ENCODE assay signal across 15 cellular contexts in the genomic region with DNA sequence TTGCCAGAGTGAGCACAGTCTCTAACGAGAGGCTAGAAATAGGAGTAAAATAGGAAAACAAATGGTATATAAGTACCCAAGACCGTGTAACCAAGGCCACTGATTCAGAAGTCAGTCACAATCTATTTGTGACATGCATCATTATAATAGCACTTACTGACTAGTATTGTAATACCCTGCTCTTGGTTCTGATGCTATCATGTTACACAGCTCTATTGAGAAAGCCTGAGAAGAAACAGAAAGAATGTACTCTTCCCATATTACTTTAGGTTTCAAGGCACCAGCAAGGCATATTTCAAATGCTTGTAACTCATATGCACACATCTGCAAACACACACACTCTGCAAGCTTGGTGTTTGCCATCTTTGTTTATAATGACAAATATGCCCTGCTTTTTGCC.
A peak's percentile ranks its signal among the peaks of the same experiment; 100 is the strongest.
DNase-seq lines count a peak whose midpoint lies in the region; ATAC-seq and TF ChIP-seq lines count a peak whose summit lies in the region.
"Had no signal": no experiment of that assay in that cellular context is flagged by ENCODE, and none has a peak within 500 bp of the region (broad histone marks: within the 10 kb centered on the region; RNA-seq: fewer than 3 reads in every experiment).

No MANE protein-coding gene starts in this region.

- DNase-seq in NCI-H82 (lab: John Stamatoyannopoulos, UW) (peak; percentile 5), NCI-H82 treated with DMSO at 0.1 percent for 48 hours (lab: John Stamatoyannopoulos, UW; ENCODE audit: unreplicated experiment) (no peak), NCI-H748 treated with DMSO at 0.1 percent for 48 hours (lab: John Stamatoyannopoulos, UW) (peak; percentile 53), dedifferentiated amniotic fluid mesenchymal stem cell (ENCODE audit: extremely low spot score) (peak; percentile 64), trophoblast cell (peak; percentile 32 to 83), psoas muscle (no peak)
- DNase-seq in activated T-cell treated with anti-CD3 and anti-CD28 coated beads, Interleukin-2, amount 50 U/mL, for 48 hours: no peak
- DNase-seq in CD8-positive, alpha-beta memory T cell: no peak
- DNase-seq: NCI-H2227 treated with DMSO at 0.1 percent for 48 hours; SJCRH30; stimulated activated CD4-positive, alpha-beta T cell treated with anti-CD3 and anti-CD28 coated beads, Interleukin-4, amount 100 ng/mL, for 4 hours; stimulated activated CD8-positive, alpha-beta memory T cell treated with anti-CD3 and anti-CD28 coated beads, Interleukin-4, amount 100 ng/mL, for 48 hours had no signal

- H2AK5ac ChIP-seq in trophoblast cell (ENCODE audit: low read length): no peak overlapping the region

- H3K9me3 Mint-ChIP-seq in CD8-positive, alpha-beta memory T cell: peaks cover 0 to 1% (median 0%) of the 10 kb centered on the region in 5 donors
- H3K9me3 Mint-ChIP-seq: activated T-helper 2 cell treated with anti-CD3 and anti-CD28 coated beads, Interferon-gamma antibody, Interleukin-2, Interleukin-4, amounts not matched to agents 10 μg/mL and 5 μg/mL and 100 μg/mL, durations not matched to agents 14 hours and 24 hours and 36 hours; T-helper 2 cell treated with Interferon-gamma antibody and Interleukin-4, amounts not matched to agents 5 μg/mL and 100 μg/mL, for 36 hours had no signal

- TF ChIP-seq CTCF in psoas muscle (IDR thresholded peaks at IDR 0.05): no peak

- H3K79me1 ChIP-seq in trophoblast cell (ENCODE audit: low read length): no peaks in the 10 kb centered on the region

- H3K27me3 ChIP-seq in trophoblast cell (ENCODE audit: insufficient read depth, low read length) (no peaks in the 10 kb centered on the region), psoas muscle (ENCODE audit: insufficient read depth in 3 of 3, low read length in 2 of 3) (peaks cover 0 to 3% (median 0%) of the 10 kb centered on the region in 3 donors)
- no peaks in the 10 kb centered on the region for H3K27me3 ChIP-seq in CD8-positive, alpha-beta memory T cell (ENCODE audit: insufficient read depth, low read length, poor library complexity, severe bottlenecking)
- H3K27me3 ChIP-seq: SJCRH30 had no signal

- no peaks in the 10 kb centered on the region for H3K36me3 Mint-ChIP-seq in CD8-positive, alpha-beta memory T cell

- H4K8ac ChIP-seq in trophoblast cell (ENCODE audit: low read depth, low read length): no peak overlapping the region

- H3K9me3 ChIP-seq in trophoblast cell (ENCODE audit: insufficient read depth, low read depth, low read length): no peaks in the 10 kb centered on the region
- no peaks in the 10 kb centered on the region for H3K9me3 ChIP-seq in psoas muscle
- H3K9me3 ChIP-seq in CD8-positive, alpha-beta memory T cell (ENCODE audit: low read length): no peaks in the 10 kb centered on the region
- H3K9me3 ChIP-seq: SJCRH30 had no signal

- peak overlapping the region; percentile 35 for H3K4me2 ChIP-seq in trophoblast cell (ENCODE audit: low read length)

- H2BK120ac ChIP-seq in trophoblast cell (ENCODE audit: insufficient read depth, low read length, poor library complexity): no peak overlapping the region

- intact Hi-C loops in psoas muscle (cut with DNase I): no loop called here

- no peak overlapping the region for H3K4ac ChIP-seq in trophoblast cell (ENCODE audit: low read depth, low read length)

- H4K91ac ChIP-seq in trophoblast cell (ENCODE audit: low read depth, low read length): no peak overlapping the region

- no peak overlapping the region for H3K9ac ChIP-seq in trophoblast cell (ENCODE audit: low read length)

- H4K12ac ChIP-seq in trophoblast cell (ENCODE audit: low read depth, low read length): no peak overlapping the region

- H3K4me3 Mint-ChIP-seq in CD8-positive, alpha-beta memory T cell: no peak overlapping the region
- H3K4me3 Mint-ChIP-seq: T-helper 2 cell treated with Interferon-gamma antibody and Interleukin-4, amounts not matched to agents 5 μg/mL and 100 μg/mL, for 36 hours had no signal

- CTCF ChIA-PET in CD8-positive, alpha-beta memory T cell (lab: Charles Lee): no interaction called here

- POLR2A ChIA-PET in CD8-positive, alpha-beta memory T cell (lab: Charles Lee): no interaction called here

- H3K27ac ChIP-seq in trophoblast cell (ENCODE audit: low read depth, low read length) (no peak overlapping the region), psoas muscle (no peak overlapping the region)
- no peak overlapping the region for H3K27ac ChIP-seq in CD8-positive, alpha-beta memory T cell (ENCODE audit: low read depth, low read length)
- H3K27ac ChIP-seq: SJCRH30 had no signal

- H2AFZ ChIP-seq in trophoblast cell (ENCODE audit: insufficient read depth, low read length, poor library complexity): no peak overlapping the region

- H3K4me1 ChIP-seq in trophoblast cell (ENCODE audit: control insufficient read depth in 1 of 2, insufficient read depth in 2 of 2, low read length in 2 of 2) (no peaks in the 10 kb centered on the region), psoas muscle (no peaks in the 10 kb centered on the region)
- H3K4me1 ChIP-seq in CD8-positive, alpha-beta memory T cell (ENCODE audit: insufficient read depth, low read length): no peaks in the 10 kb centered on the region
- H3K4me1 ChIP-seq: SJCRH30 had no signal

- no peaks in the 10 kb centered on the region for H3K36me3 ChIP-seq in trophoblast cell (ENCODE audit: control insufficient read depth in 1 of 2, insufficient read depth in 2 of 2, low read length in 2 of 2)
- no peaks in the 10 kb centered on the region for H3K36me3 ChIP-seq in psoas muscle (ENCODE audit: insufficient read depth in 1 of 2, low read depth in 1 of 2)
- H3K36me3 ChIP-seq in CD8-positive, alpha-beta memory T cell (ENCODE audit: insufficient read depth, low read length): no peaks in the 10 kb centered on the region
- H3K36me3 ChIP-seq: SJCRH30 had no signal

- WGBS in trophoblast cell (ENCODE audit: extremely low coverage, insufficient coverage, insufficient read length): no CpG with 5 or more reads among the region's 2 CpGs
- 35 to 46% (median 44%) methylated on average over 2 of the region's 2 CpGs for WGBS in psoas muscle, 3 donors

- H3K18ac ChIP-seq in trophoblast cell (ENCODE audit: low read length): no peak overlapping the region

- H3K4me1 Mint-ChIP-seq in CD8-positive, alpha-beta memory T cell: no peaks in the 10 kb centered on the region

- no peak overlapping the region for H2BK5ac ChIP-seq in trophoblast cell (ENCODE audit: low read depth, low read length, poor library complexity)

- no peaks in the 10 kb centered on the region for H3K79me2 ChIP-seq in trophoblast cell (ENCODE audit: control insufficient read depth, insufficient read depth, low read length, poor library complexity)

- H3K4me3 ChIP-seq in trophoblast cell (ENCODE audit: low read depth, low read length) (no peak overlapping the region), psoas muscle (no peak overlapping the region)
- no peak overlapping the region for H3K4me3 ChIP-seq in CD8-positive, alpha-beta memory T cell (ENCODE audit: low read length)
- H3K4me3 ChIP-seq: SJCRH30 had no signal

- no peak for ATAC-seq in psoas muscle
- ATAC-seq: activated CD4-positive, CD25-positive, alpha-beta regulatory T cell treated with anti-CD3 and anti-CD28 coated beads, Interleukin-2, amount 50 U/mL, for 24 hours had no signal

- H3K27me3 Mint-ChIP-seq in CD8-positive, alpha-beta memory T cell: no peaks in the 10 kb centered on the region

- H2BK12ac ChIP-seq in trophoblast cell (ENCODE audit: low read length): no peak overlapping the region

- H3K27ac Mint-ChIP-seq in CD8-positive, alpha-beta memory T cell: no peak overlapping the region
- H3K27ac Mint-ChIP-seq: activated T-helper 2 cell treated with anti-CD3 and anti-CD28 coated beads, Interferon-gamma antibody, Interleukin-2, Interleukin-4, amounts not matched to agents 10 μg/mL and 5 μg/mL and 100 μg/mL, durations not matched to agents 14 hours and 24 hours and 36 hours; T-helper 2 cell treated with Interferon-gamma antibody and Interleukin-4, amounts not matched to agents 5 μg/mL and 100 μg/mL, for 36 hours had no signal

- no peak overlapping the region for H3K23ac ChIP-seq in trophoblast cell (ENCODE audit: low read length)

- H3K14ac ChIP-seq in trophoblast cell (ENCODE audit: low read length): no peak overlapping the region

Comparison
In these comparisons a context has a peak if more than half of its experiments do, and no peak if none do; other contexts are left out.
1. DNase-seq: peak in NCI-H82 (single experiment), NCI-H748 treated with DMSO at 0.1 percent for 48 hours (single experiment), dedifferentiated amniotic fluid mesenchymal stem cell (single experiment) and trophoblast cell (2 of 2); none in NCI-H82 treated with DMSO at 0.1 percent for 48 hours (single experiment), activated T-cell treated with anti-CD3 and anti-CD28 coated beads, Interleukin-2, amount 50 U/mL, for 48 hours (0 of 2), psoas muscle (0 of 2) and CD8-positive, alpha-beta memory T cell (0 of 5).